15 cellular contexts compared by ENCODE assay signal in genomic region chr9:38284768-38285080, GRCh38.
DNase-seq lines count a peak whose midpoint lies in the region; ATAC-seq, FAIRE-seq and TF ChIP-seq lines count a peak whose summit lies in the region.
"Had no signal": no experiment of that assay in that cellular context is flagged by ENCODE, and none has a peak within 500 bp of the region (broad histone marks: within the 10 kb centered on the region; RNA-seq: fewer than 3 reads in every experiment).

No MANE protein-coding gene starts in this region.

- H3K4me3 Mint-ChIP-seq in glutamatergic neuron (ENCODE audit: unreplicated experiment), result peak overlapping the region; percentile 55

- no peaks in the 10 kb centered on the region for H3F3A ChIP-seq in smooth muscle cell (ENCODE audit: low read depth)

- H3K4me1 ChIP-seq in body of pancreas (peaks cover 10% of the 10 kb centered on the region), smooth muscle cell (ENCODE audit: low read depth) (no peaks in the 10 kb centered on the region)
- H3K4me1 ChIP-seq: ascending aorta, heart right ventricle, parathyroid adenoma had no signal

- H4K20me1 ChIP-seq in smooth muscle cell (ENCODE audit: low read depth), result no peaks in the 10 kb centered on the region

- H3K36me3 ChIP-seq in body of pancreas (replicated peaks in 1 of 2; ENCODE audit: insufficient read depth in 1 of 2, low read depth in 2 of 2) (no peaks in the 10 kb centered on the region), smooth muscle cell (ENCODE audit: low read depth) (no peaks in the 10 kb centered on the region)
- H3K36me3 ChIP-seq: ascending aorta, heart right ventricle had no signal

- peaks cover 8% of the 10 kb centered on the region for H3K9me3 Mint-ChIP-seq in glutamatergic neuron (ENCODE audit: unreplicated experiment)

- no peak for TF ChIP-seq POLR2A in body of pancreas (IDR thresholded peaks at IDR 0.05)

- peaks cover 30% of the 10 kb centered on the region for H3K4me1 Mint-ChIP-seq in glutamatergic neuron (ENCODE audit: low read depth, unreplicated experiment)

- 72 to 96% methylated on average over 8 of the region's 8 CpGs for WGBS in body of pancreas, 2 donors
- WGBS in smooth muscle cell (ENCODE audit: low lambda C conversion rate), result 72% methylated on average over 8 of the region's 8 CpGs

- intact Hi-C loops in body of pancreas (cut with DNase I), result loop anchor here (5.0 kb wide), 1 partner anchor 52 kb away; no protein-coding TSS in a partner anchor

- H3K27ac ChIP-seq in body of pancreas (no peak overlapping the region), smooth muscle cell (ENCODE audit: low read depth) (no peak overlapping the region)
- H3K27ac ChIP-seq: ascending aorta, heart right ventricle, parathyroid adenoma had no signal

- TF ChIP-seq CTCF in D721Med (IDR thresholded peaks at IDR 0.05; ENCODE audit: insufficient read depth, missing control alignments) (no peak), glutamatergic neuron (IDR thresholded peaks at IDR 0.05; ENCODE audit: partially characterized antibody, unreplicated experiment) (no peak), body of pancreas (IDR thresholded peaks at IDR 0.05) (no peak), smooth muscle cell (IDR thresholded peaks at IDR 0.05; ENCODE audit: borderline replicate concordance, insufficient read depth, poor library complexity, severe bottlenecking) (no peak)

- peak overlapping the region; percentile 73 for H3K27ac Mint-ChIP-seq in glutamatergic neuron (ENCODE audit: unreplicated experiment)

- peaks cover 16% of the 10 kb centered on the region for H3K27me3 Mint-ChIP-seq in glutamatergic neuron (ENCODE audit: unreplicated experiment)

- H3K27me3 ChIP-seq in body of pancreas (no peaks in the 10 kb centered on the region), smooth muscle cell (ENCODE audit: low read depth) (peaks cover 5% of the 10 kb centered on the region)
- H3K27me3 ChIP-seq: ascending aorta had no signal

- H3K9ac ChIP-seq in smooth muscle cell (ENCODE audit: low read depth), result no peak overlapping the region
- H3K9ac ChIP-seq: parathyroid adenoma had no signal

- H3K36me3 Mint-ChIP-seq in glutamatergic neuron (ENCODE audit: unreplicated experiment), result no peaks in the 10 kb centered on the region

- peak; percentile 56 for DNase-seq in D721Med (ENCODE audit: insufficient read length, low spot score)
- peak; percentile 95 for DNase-seq in NCI-H128 (lab: John Stamatoyannopoulos, UW; ENCODE audit: unreplicated experiment)
- DNase-seq in NCI-H446 (lab: John Stamatoyannopoulos, UW), result peak; percentile 18 to 69
- peak; percentile 65 for DNase-seq in glutamatergic neuron
- no peak for DNase-seq in body of pancreas
- no peak for DNase-seq in smooth muscle cell (lab: John Stamatoyannopoulos, UW; ENCODE audit: unreplicated experiment)
- DNase-seq: activated effector memory CD4-positive, alpha-beta T cell treated with Interleukin-2 at 50 U/mL for 16 hours; cortex of kidney; heart right ventricle; mucosa of descending colon had no signal

- FAIRE-seq in D721Med (lab: Jason Lieb, UNC), result no peak

- H3K79me2 ChIP-seq in smooth muscle cell (ENCODE audit: low read depth), result no peaks in the 10 kb centered on the region
- H3K79me2 ChIP-seq: parathyroid adenoma had no signal

- ATAC-seq in body of pancreas (no peak), GM18909 (IDR thresholded peaks at IDR 0.05; ENCODE audit: poor library complexity, unreplicated experiment) (no peak), HG02642 (IDR thresholded peaks at IDR 0.05; ENCODE audit: poor library complexity, unreplicated experiment) (no peak)
- ATAC-seq: esophagus mucosa, heart right ventricle, mucosa of descending colon had no signal

- H3K4me3 ChIP-seq in body of pancreas (no peak overlapping the region), smooth muscle cell (no peak overlapping the region)
- H3K4me3 ChIP-seq: ascending aorta, heart right ventricle, mucosa of descending colon had no signal

- no peak overlapping the region for H3K4me2 ChIP-seq in smooth muscle cell

- no peaks in the 10 kb centered on the region for H3K9me3 ChIP-seq in body of pancreas
- H3K9me3 ChIP-seq in smooth muscle cell (replicated peaks; ENCODE audit: low read depth), result no peaks in the 10 kb centered on the region
- H3K9me3 ChIP-seq: ascending aorta, heart right ventricle, mucosa of descending colon had no signal

- no peak overlapping the region for H2AFZ ChIP-seq in smooth muscle cell (ENCODE audit: low read depth)
- H2AFZ ChIP-seq: parathyroid adenoma had no signal

Comparison
In these comparisons a context has a peak if more than half of its experiments do, and no peak if none do; other contexts are left out.
1. DNase-seq: peak in D721Med (single experiment), NCI-H128 (single experiment), NCI-H446 (2 of 2) and glutamatergic neuron (single experiment); none in body of pancreas (0 of 4) and smooth muscle cell (single experiment).